Comparison of ENCODE assay signal across 16 cellular contexts in genomic region chrX:81414630-81415029, GRCh38.
DNase-seq lines count a peak whose midpoint lies in the region; ATAC-seq and TF ChIP-seq lines count a peak whose summit lies in the region.
"Had no signal": no experiment of that assay in that cellular context is flagged by ENCODE, and none has a peak within 500 bp of the region (broad histone marks: within the 10 kb centered on the region; RNA-seq: fewer than 3 reads in every experiment).

No MANE protein-coding gene starts in this region.

- no peaks in the 10 kb centered on the region for H3K9me3 Mint-ChIP-seq in activated CD4-positive, alpha-beta T cell treated with anti-CD3 and anti-CD28 coated beads for 36 hours (ENCODE audit: low read depth)

- H3K27ac ChIP-seq in C4-2B (no peak overlapping the region), neural cell (ENCODE audit: low read length) (no peak overlapping the region)
- H3K27ac ChIP-seq: gastrocnemius medialis, neutrophil had no signal

- H3F3A ChIP-seq in Loucy (ENCODE audit: low read depth) (no peaks in the 10 kb centered on the region), neural cell (ENCODE audit: insufficient read depth, low read length, poor library complexity, severe bottlenecking) (no peaks in the 10 kb centered on the region)

- H3K4me3 Mint-ChIP-seq in activated CD4-positive, alpha-beta T cell treated with anti-CD3 and anti-CD28 coated beads for 36 hours, result no peak overlapping the region

- intact Hi-C loops in activated CD4-positive, alpha-beta T cell treated with anti-CD3 and anti-CD28 coated beads for 36 hours (cut with DNase I, micrococcal nuclease), result no loop called here

- H3K9ac ChIP-seq in Loucy (ENCODE audit: low read depth, low read length, poor library complexity, severe bottlenecking) (no peak overlapping the region), neural cell (ENCODE audit: low read length) (no peak overlapping the region)

- TF ChIP-seq RAD21 in neural cell (conservative IDR thresholded peaks at IDR 0.05), result peak; percentile 36

- TF ChIP-seq CTCF in C4-2B (conservative IDR thresholded peaks at IDR 0.05) (peak; percentile 25), Loucy (conservative IDR thresholded peaks at IDR 0.05; ENCODE audit: low read length) (0 out of 2 replicates have a peak, but pooled peaks have one; percentile 12), neural cell (IDR thresholded peaks at IDR 0.05; ENCODE audit: poor library complexity, severe bottlenecking) (peak; percentile 40)

- H3K27ac Mint-ChIP-seq in activated CD4-positive, alpha-beta T cell treated with anti-CD3 and anti-CD28 coated beads for 36 hours, result no peak overlapping the region

- POLR2A ChIA-PET in activated CD4-positive, alpha-beta T cell treated with anti-CD3 and anti-CD28 coated beads for 36 hours (lab: Charles Lee), result no interaction called here

- H3K9me2 ChIP-seq in Loucy (replicated peaks; ENCODE audit: low read depth, low read length) (no peaks in the 10 kb centered on the region), neural cell (ENCODE audit: insufficient read depth, low read length) (no peaks in the 10 kb centered on the region)

- H3K79me2 ChIP-seq in Loucy (ENCODE audit: insufficient read depth, low read length), result no peaks in the 10 kb centered on the region
- H3K79me2 ChIP-seq in neural cell (replicated peaks; ENCODE audit: insufficient read depth, low read length), result no peaks in the 10 kb centered on the region

- H3K4me2 ChIP-seq in Loucy (ENCODE audit: low read depth, low read length, poor library complexity, severe bottlenecking) (no peak overlapping the region), neural cell (ENCODE audit: low read length) (no peak overlapping the region)
- H3K4me2 ChIP-seq: smooth muscle cell had no signal

- no peaks in the 10 kb centered on the region for H3K4me1 Mint-ChIP-seq in activated CD4-positive, alpha-beta T cell treated with anti-CD3 and anti-CD28 coated beads for 36 hours

- no peaks in the 10 kb centered on the region for H3K4me1 ChIP-seq in Loucy (ENCODE audit: insufficient read depth, low read length, poor library complexity, severe bottlenecking)
- H3K4me1 ChIP-seq: gastrocnemius medialis had no signal

- DNase-seq in cerebellar cortex (ENCODE audit: low spot score) (peak; percentile 0), SW 1271 (lab: John Stamatoyannopoulos, UW) (no peak), DMS53 (lab: John Stamatoyannopoulos, UW) (no peak), dermis blood vessel endothelial cell (no peak)
- no peak for DNase-seq in activated CD4-positive, alpha-beta T cell treated with anti-CD3 and anti-CD28 coated beads for 36 hours
- DNase-seq: activated gamma-delta T cell treated with Interleukin-2 at 50 U/mL for 16 hours; C1 segment of cervical spinal cord; effector memory CD4-positive, alpha-beta T cell; gastrocnemius medialis; mesenchymal stem cell; NCI-H1930 had no signal

- CTCF ChIA-PET in activated CD4-positive, alpha-beta T cell treated with anti-CD3 and anti-CD28 coated beads for 36 hours (lab: Charles Lee), result no interaction called here

- H3K36me3 Mint-ChIP-seq in activated CD4-positive, alpha-beta T cell treated with anti-CD3 and anti-CD28 coated beads for 36 hours (ENCODE audit: low read depth), result no peaks in the 10 kb centered on the region

- no peak for TF ChIP-seq EP300 in neural cell (conservative IDR thresholded peaks at IDR 0.05; ENCODE audit: poor library complexity, severe bottlenecking)

- no peak for ATAC-seq in activated CD4-positive, alpha-beta T cell treated with anti-CD3 and anti-CD28 coated beads for 36 hours
- ATAC-seq: gastrocnemius medialis had no signal

- H4K20me1 ChIP-seq in Loucy (ENCODE audit: insufficient read depth, low read length, poor library complexity, severe bottlenecking), result no peaks in the 10 kb centered on the region
- H4K20me1 ChIP-seq in neural cell (ENCODE audit: insufficient read depth), result no peaks in the 10 kb centered on the region

- no peaks in the 10 kb centered on the region for H3K27me3 ChIP-seq in Loucy (ENCODE audit: insufficient read depth, low read length, poor library complexity, severe bottlenecking)
- H3K27me3 ChIP-seq in neural cell (ENCODE audit: insufficient read depth, low read depth, low read length), result no peaks in the 10 kb centered on the region
- H3K27me3 ChIP-seq: gastrocnemius medialis, neutrophil had no signal

- H3K9me3 ChIP-seq in Loucy (ENCODE audit: insufficient read depth, low read depth, low read length) (no peaks in the 10 kb centered on the region), neural cell (ENCODE audit: low read length) (no peaks in the 10 kb centered on the region)
- H3K9me3 ChIP-seq: gastrocnemius medialis, neutrophil had no signal

- H3K4me3 ChIP-seq in Loucy (ENCODE audit: low read length, poor library complexity, severe bottlenecking) (no peak overlapping the region), neural cell (ENCODE audit: low read length) (no peak overlapping the region)
- H3K4me3 ChIP-seq: gastrocnemius medialis, smooth muscle cell had no signal

- H3K36me3 ChIP-seq in Loucy (ENCODE audit: insufficient read depth, low read length) (no peaks in the 10 kb centered on the region), neural cell (ENCODE audit: insufficient read depth, low read length) (no peaks in the 10 kb centered on the region)
- H3K36me3 ChIP-seq: gastrocnemius medialis, neutrophil had no signal

- peaks cover 3% of the 10 kb centered on the region for H3K27me3 Mint-ChIP-seq in activated CD4-positive, alpha-beta T cell treated with anti-CD3 and anti-CD28 coated beads for 36 hours

- no peak overlapping the region for H2AFZ ChIP-seq in Loucy (ENCODE audit: low read length)
- H2AFZ ChIP-seq in neural cell (ENCODE audit: low read depth, low read length), result no peak overlapping the region

TF ChIP-seq in neural cell, 6 proteins besides CTCF, POLR2A, EP300 and RAD21:
- no peak for TF ChIP-seq TAF1 (IDR thresholded peaks at IDR 0.05; ENCODE audit: low read depth)
- TF ChIP-seq SMC3 (conservative IDR thresholded peaks at IDR 0.05; ENCODE audit: poor library complexity), result peak; percentile 29
